Comparison of ENCODE assay signal across 1 cellular context in genomic region chr17:75009139-75009724, GRCh38.
TF ChIP-seq lines count a peak whose summit lies in the region.

No MANE protein-coding gene starts in this region.

TF ChIP-seq in HEK293, 187 proteins besides CTCF, POLR2A, EP300 and RAD21 (continued from another document):
- TF ChIP-seq ZNF354C (tag by site-specific recombination; IDR thresholded peaks at IDR 0.05; ENCODE audit: borderline replicate concordance, low read depth), result no peak
- no peak for TF ChIP-seq KLF10 (tag by site-specific recombination; IDR thresholded peaks at IDR 0.05)
- TF ChIP-seq ZSCAN30 (tag by site-specific recombination; IDR thresholded peaks at IDR 0.05), result peak; percentile 68; the same call in 1 of the 2 replicates
- TF ChIP-seq ZNF677 (tag by site-specific recombination; IDR thresholded peaks at IDR 0.05), result no peak
- TF ChIP-seq, protein P1, sequence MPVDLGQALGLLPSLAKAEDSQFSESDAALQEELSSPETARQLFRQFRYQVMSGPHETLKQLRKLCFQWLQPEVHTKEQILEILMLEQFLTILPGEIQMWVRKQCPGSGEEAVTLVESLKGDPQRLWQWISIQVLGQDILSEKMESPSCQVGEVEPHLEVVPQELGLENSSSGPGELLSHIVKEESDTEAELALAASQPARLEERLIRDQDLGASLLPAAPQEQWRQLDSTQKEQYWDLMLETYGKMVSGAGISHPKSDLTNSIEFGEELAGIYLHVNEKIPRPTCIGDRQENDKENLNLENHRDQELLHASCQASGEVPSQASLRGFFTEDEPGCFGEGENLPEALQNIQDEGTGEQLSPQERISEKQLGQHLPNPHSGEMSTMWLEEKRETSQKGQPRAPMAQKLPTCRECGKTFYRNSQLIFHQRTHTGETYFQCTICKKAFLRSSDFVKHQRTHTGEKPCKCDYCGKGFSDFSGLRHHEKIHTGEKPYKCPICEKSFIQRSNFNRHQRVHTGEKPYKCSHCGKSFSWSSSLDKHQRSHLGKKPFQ (tag by site-specific recombination; IDR thresholded peaks at IDR 0.05), result peak; percentile 63; the same call in 1 of the 2 replicates
